8 cellular contexts compared by ENCODE assay signal in the genomic region with DNA sequence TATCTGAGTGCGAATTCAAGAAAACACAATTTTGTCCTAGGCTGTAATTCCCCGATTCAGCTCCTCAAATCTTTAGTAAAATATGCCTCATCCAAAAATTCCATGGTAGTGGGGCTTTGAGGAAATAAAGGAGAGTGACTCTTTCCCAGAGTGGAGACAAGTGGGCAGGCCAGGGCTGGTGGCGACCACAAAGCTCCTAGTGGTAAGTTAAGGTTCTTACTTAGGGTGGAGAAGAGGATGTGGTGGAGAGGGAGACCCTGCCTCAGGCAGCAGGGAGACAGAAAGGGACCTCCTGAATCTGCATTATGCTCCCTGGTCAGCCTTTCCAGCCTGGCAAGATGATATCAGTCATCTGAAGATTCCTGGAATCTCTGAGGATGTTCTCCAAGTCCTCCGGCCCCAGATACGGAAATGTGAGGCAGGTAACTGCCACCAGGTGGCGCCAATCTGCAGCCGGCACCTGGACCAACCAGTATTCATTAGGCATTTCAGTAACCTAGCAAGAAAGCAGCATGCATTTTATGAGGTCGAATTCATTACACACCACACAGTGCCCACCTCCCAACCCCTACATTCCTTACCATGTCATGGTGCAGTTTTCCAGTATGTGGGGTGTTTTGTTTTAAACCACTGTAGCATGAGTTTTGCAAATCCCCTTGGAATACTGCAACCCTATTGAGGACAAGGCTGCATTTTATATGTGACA.
DNase-seq lines count a peak whose midpoint lies in the region; ATAC-seq and TF ChIP-seq lines count a peak whose summit lies in the region.

No MANE protein-coding gene starts in this region.

- H3K27ac ChIP-seq in heart left ventricle, result no peak overlapping the region
- no peak overlapping the region for H3K27ac ChIP-seq in sigmoid colon

- TF ChIP-seq EP300 in sigmoid colon (IDR thresholded peaks at IDR 0.05), result no peak

- peak; percentile 52 to 86 (median 70) for TF ChIP-seq CTCF in heart left ventricle (IDR thresholded peaks at IDR 0.05)
- TF ChIP-seq CTCF in sigmoid colon (IDR thresholded peaks at IDR 0.05), result peak in 3 of 4 experiments; percentile 34 to 51 (median 49)

- no peak for TF ChIP-seq POLR2A in heart left ventricle (IDR thresholded peaks at IDR 0.05)
- no peak for TF ChIP-seq POLR2A in sigmoid colon (IDR thresholded peaks at IDR 0.05)

- ATAC-seq in GM18868 (IDR thresholded peaks at IDR 0.05; ENCODE audit: unreplicated experiment), result peak; percentile 85
- peak; percentile 67 for ATAC-seq in HG03521 (IDR thresholded peaks at IDR 0.05; ENCODE audit: unreplicated experiment)
- ATAC-seq in heart left ventricle, result no peak
- ATAC-seq in GM19467 (IDR thresholded peaks at IDR 0.05; ENCODE audit: unreplicated experiment), result no peak

- WGBS in heart left ventricle, 4 donors, result 49 to 57% (median 55%) methylated on average over 8 of the region's 8 CpGs
- WGBS in sigmoid colon, 2 donors, result 44 to 51% methylated on average over 8 of the region's 8 CpGs

- no peaks in the 10 kb centered on the region for H3K9me3 ChIP-seq in heart left ventricle
- H3K9me3 ChIP-seq in sigmoid colon, result no peaks in the 10 kb centered on the region

- intact Hi-C loops in heart left ventricle (cut with DNase I) (loop anchor here in 8 of 10 donors (2.0 to 10.0 kb wide), 4 partner anchors 143 to 340 kb away; no protein-coding TSS in a partner anchor), sigmoid colon (cut with DNase I) (loop anchor here (5.0 kb wide), 2 partner anchors 132 to 337 kb away; a partner anchor contains a TSS)

- no peak overlapping the region for H3K4me3 ChIP-seq in heart left ventricle
- no peak overlapping the region for H3K4me3 ChIP-seq in sigmoid colon

- H3K27me3 ChIP-seq in heart left ventricle (no peaks in the 10 kb centered on the region), sigmoid colon (no peaks in the 10 kb centered on the region)

- H3K4me1 ChIP-seq in heart left ventricle (no peaks in the 10 kb centered on the region), sigmoid colon (peaks cover 0 to 13% (median 0%) of the 10 kb centered on the region in 4 donors)

- H3K36me3 ChIP-seq in heart left ventricle (no peaks in the 10 kb centered on the region), sigmoid colon (no peaks in the 10 kb centered on the region)

- DNase-seq in Ammon's horn (ENCODE audit: low spot score) (peak; percentile 45), RKO (ENCODE audit: low spot score) (peak; percentile 40), heart left ventricle (peak in 3 of 5 donors; percentile 35 to 64 (median 37)), sigmoid colon (peak; percentile 65)
- DNase-seq in activated T-helper 9 cell treated with anti-CD3 and anti-CD28 coated beads, Interleukin-2, amount 50 U/mL, for 16 hours (ENCODE audit: low read depth), result peak; percentile 13

Comparison
In these comparisons a context has a peak if more than half of its experiments do, and no peak if none do; other contexts are left out.
1. DNase-seq: peak in every context shown above with its lines; median percentile 65 in sigmoid colon; 45 in Ammon's horn; 40 in RKO; 37 in heart left ventricle; 13 in activated T-helper 9 cell treated with anti-CD3 and anti-CD28 coated beads, Interleukin-2, amount 50 U/mL, for 16 hours.
2. ATAC-seq: peak in GM18868 (single experiment) and HG03521 (single experiment); none in heart left ventricle (0 of 4) and GM19467 (single experiment).